Comparison of ENCODE assay signal across 10 cellular contexts in the genomic region with DNA sequence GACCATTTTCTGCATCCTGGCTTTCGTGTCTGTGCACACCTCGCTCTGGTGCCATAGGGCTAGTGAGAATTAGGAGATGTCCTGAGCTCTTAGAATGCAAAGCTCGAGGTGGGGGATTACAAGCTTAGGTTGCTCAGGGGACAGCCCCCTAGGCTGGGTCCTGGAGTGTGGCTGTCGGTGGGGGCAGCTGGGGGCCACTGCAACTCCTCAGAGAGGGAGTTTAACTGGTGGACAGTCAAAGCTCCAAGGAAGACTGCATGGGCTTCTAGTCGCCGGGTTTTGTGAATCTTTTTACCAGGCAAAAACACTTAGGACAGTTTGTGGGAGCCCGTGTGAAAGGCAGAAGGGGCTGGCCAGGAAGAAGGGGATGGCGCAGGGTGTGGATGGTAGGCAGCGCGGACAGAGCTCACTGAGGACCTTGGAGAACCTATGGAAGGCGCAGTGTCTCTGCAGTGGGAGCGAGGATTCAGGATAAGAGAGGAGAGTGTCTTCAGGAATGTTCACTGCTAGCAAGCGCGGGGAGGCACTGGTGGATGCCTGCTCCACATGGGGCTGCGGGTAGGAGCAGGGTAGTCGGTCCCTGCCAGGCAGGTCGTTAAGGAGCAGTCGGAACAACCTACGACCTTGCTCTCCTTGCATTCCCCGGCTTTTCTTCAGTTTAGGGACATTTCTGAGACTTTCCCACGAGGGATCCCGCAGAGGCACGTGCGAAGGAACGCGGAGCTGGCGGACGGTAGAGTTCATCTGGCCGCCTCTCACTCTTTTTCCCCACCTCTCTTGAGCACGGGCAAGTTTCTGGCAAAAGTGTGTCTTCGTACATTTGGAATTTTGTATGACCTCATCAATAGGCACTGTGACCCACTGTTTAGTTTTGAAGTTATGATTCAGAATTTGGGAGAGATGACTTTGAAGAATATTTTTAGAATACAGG. TPM values are rescaled to one million over a fixed set of nuclear protein-coding genes. Genes with fewer than 3 reads are reported as not detected.
DNase-seq lines count a peak whose midpoint lies in the region; ATAC-seq, FAIRE-seq and TF ChIP-seq lines count a peak whose summit lies in the region.
"Had no signal": no experiment of that assay in that cellular context is flagged by ENCODE, and none has a peak within 500 bp of the region (broad histone marks: within the 10 kb centered on the region; RNA-seq: fewer than 3 reads in every experiment).

No MANE protein-coding gene starts in this region.

- no peak overlapping the region for H3K27ac Mint-ChIP-seq in naive thymus-derived CD4-positive, alpha-beta T cell

- TF ChIP-seq POLR2A in H54 (IDR thresholded peaks at IDR 0.05; ENCODE audit: low read depth, low read length), result peak; percentile 56; the same call in 1 of the 2 replicates

- peaks cover 0 to 17% (median 4%) of the 10 kb centered on the region in 11 donors for H3K9me3 Mint-ChIP-seq in naive thymus-derived CD4-positive, alpha-beta T cell

- peaks cover 4 to 36% of the 10 kb centered on the region in 2 donors for H3K4me1 ChIP-seq in ascending aorta
- no peaks in the 10 kb centered on the region for H3K4me1 ChIP-seq in naive thymus-derived CD4-positive, alpha-beta T cell (ENCODE audit: control insufficient read depth in 2 of 2, insufficient read depth in 2 of 2, low read length in 2 of 2)

- H3K4me3 ChIP-seq in ascending aorta, result peak overlapping the region; percentile 37 to 67
- H3K4me3 ChIP-seq in skin epidermis, result peak overlapping the region in 5 of 7 experiments; percentile 19 to 39 (median 37)
- no peak overlapping the region for H3K4me3 ChIP-seq in naive thymus-derived CD4-positive, alpha-beta T cell (ENCODE audit: low read length)

- no peak overlapping the region for H3K4me3 Mint-ChIP-seq in naive thymus-derived CD4-positive, alpha-beta T cell

- H3K9me3 ChIP-seq in ascending aorta, result no peaks in the 10 kb centered on the region
- peaks cover 0 to 4% (median 0%) of the 10 kb centered on the region in 3 experiments for H3K9me3 ChIP-seq in naive thymus-derived CD4-positive, alpha-beta T cell (ENCODE audit: control insufficient read depth in 2 of 3, low read length in 3 of 3)

- no peak for FAIRE-seq in H54 (lab: Jason Lieb, UNC)

- CTCF ChIA-PET in naive thymus-derived CD4-positive, alpha-beta T cell (lab: Charles Lee), result no interaction called here

- no peak for ATAC-seq in HG03342 (IDR thresholded peaks at IDR 0.05; ENCODE audit: unreplicated experiment)
- no peak for ATAC-seq in naive thymus-derived CD4-positive, alpha-beta T cell

- no peaks in the 10 kb centered on the region for H3K27me3 ChIP-seq in ascending aorta
- H3K27me3 ChIP-seq in naive thymus-derived CD4-positive, alpha-beta T cell (ENCODE audit: control insufficient read depth in 2 of 2, insufficient read depth in 2 of 2, low read length in 2 of 2), result no peaks in the 10 kb centered on the region

- POLR2A ChIA-PET in naive thymus-derived CD4-positive, alpha-beta T cell (lab: Charles Lee), result no interaction called here

- H3K36me3 Mint-ChIP-seq in naive thymus-derived CD4-positive, alpha-beta T cell, result peaks cover 0 to 26% (median 3%) of the 10 kb centered on the region in 5 donors

- peak; percentile 63 for DNase-seq in H54 (ENCODE audit: insufficient read length, low spot score)
- DNase-seq in ascending aorta (ENCODE audit: low spot score in 2 of 2), result peak in 1 of 2 donors; percentile 74
- peak; percentile 58 for DNase-seq in iPS-NIHi7 (ENCODE audit: extremely low spot score)
- DNase-seq in SKM-1 treated with dmso at 0.1 percent for 144 hours (lab: John Stamatoyannopoulos, UW; ENCODE audit: unreplicated experiment), result no peak
- DNase-seq in naive thymus-derived CD4-positive, alpha-beta T cell, result no peak
- no peak for DNase-seq in activated CD8-positive, alpha-beta memory T cell treated with anti-CD3 and anti-CD28 coated beads, Interleukin-2, amount 50 U/mL, for 48 hours
- DNase-seq: activated T-cell treated with anti-CD3 and anti-CD28 coated beads for 4 hours, NCI-H774 had no signal

- H3K27ac ChIP-seq in ascending aorta (peak overlapping the region; percentile 87 to 96), skin epidermis (peak overlapping the region in 17 of 21 experiments; percentile 24 to 95 (median 88))
- no peak overlapping the region for H3K27ac ChIP-seq in naive thymus-derived CD4-positive, alpha-beta T cell (ENCODE audit: low read depth, low read length)

- no peaks in the 10 kb centered on the region for H3K27me3 Mint-ChIP-seq in naive thymus-derived CD4-positive, alpha-beta T cell

- no peak for TF ChIP-seq CTCF in ascending aorta (IDR thresholded peaks at IDR 0.05)

- intact Hi-C loops in ascending aorta (cut with DNase I), result loop anchor here (1.0 to 5.0 kb wide), 3 partner anchors 55 to 362 kb away; no protein-coding TSS in a partner anchor
- intact Hi-C loops in naive thymus-derived CD4-positive, alpha-beta T cell (cut with micrococcal nuclease), result no loop called here

- H3K4me1 Mint-ChIP-seq in naive thymus-derived CD4-positive, alpha-beta T cell, result peaks cover 0 to 14% (median 10%) of the 10 kb centered on the region in 7 donors

- H3K36me3 ChIP-seq in ascending aorta, result peaks cover 14% of the 10 kb centered on the region in 2 donors
- H3K36me3 ChIP-seq in naive thymus-derived CD4-positive, alpha-beta T cell (ENCODE audit: control insufficient read depth in 2 of 3, insufficient read depth in 3 of 3, low read length in 3 of 3), result peaks cover 0 to 8% (median 0%) of the 10 kb centered on the region in 3 experiments

RNA-seq across cellular contexts. Expression of a gene that starts 12.9 kb away (rescaled TPM):
- total RNA-seq in ascending aorta, result 5.7 TPM
- 1 to 10 TPM in 1 of 5 experiments, under 1 TPM in 4; 0.24 to 9.2 (median 0.49) TPM for total RNA-seq in naive thymus-derived CD4-positive, alpha-beta T cell
- polyA plus RNA-seq in naive thymus-derived CD4-positive, alpha-beta T cell, result not detected

Comparison
In these comparisons a context has a peak if more than half of its experiments do, and no peak if none do; other contexts are left out.
1. DNase-seq: peak in H54 (single experiment) and iPS-NIHi7 (single experiment); none in SKM-1 treated with dmso at 0.1 percent for 144 hours (single experiment), naive thymus-derived CD4-positive, alpha-beta T cell (0 of 9) and activated CD8-positive, alpha-beta memory T cell treated with anti-CD3 and anti-CD28 coated beads, Interleukin-2, amount 50 U/mL, for 48 hours (single experiment).